8 cellular contexts compared by ENCODE assay signal in the genomic region with DNA sequence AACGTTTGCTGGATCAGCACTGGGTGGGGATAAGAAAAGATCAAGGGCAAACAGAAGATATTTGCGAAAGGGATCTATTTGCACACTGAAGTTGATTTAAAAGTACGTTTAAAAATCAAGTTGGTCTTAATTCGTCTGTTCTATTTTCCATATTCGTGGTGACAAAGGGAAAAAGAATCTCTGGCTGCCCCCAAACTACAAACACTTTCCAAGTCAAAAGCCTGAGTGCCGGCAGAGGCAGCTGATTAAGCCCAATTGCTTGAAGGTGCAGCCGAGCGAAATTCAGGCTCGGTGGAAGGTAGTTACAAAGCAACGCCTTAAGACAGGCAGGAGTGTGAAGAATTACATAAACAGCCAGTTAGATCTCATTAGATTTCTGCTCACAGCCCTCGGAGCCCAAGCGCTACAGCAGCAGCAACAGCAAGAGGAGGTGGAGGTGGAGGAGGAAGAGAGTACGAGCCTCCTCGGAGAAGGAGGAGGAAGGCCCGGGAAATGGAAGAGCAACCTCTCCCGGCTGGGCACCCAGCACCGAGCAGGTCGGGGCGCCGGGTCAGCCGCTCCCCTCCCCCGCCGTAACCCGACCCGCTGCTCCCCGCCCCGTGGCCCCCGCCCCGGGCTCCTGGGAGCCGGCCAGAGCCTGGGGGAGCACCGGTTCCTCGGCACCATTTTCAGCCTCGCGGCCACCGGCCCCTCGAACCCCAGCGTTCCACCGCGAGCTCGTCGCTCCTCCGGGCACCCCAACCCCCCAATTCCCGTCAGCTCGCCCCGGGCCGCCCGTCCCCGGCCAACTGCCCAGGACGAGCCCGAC. TPM values are rescaled to one million over a fixed set of nuclear protein-coding genes. Genes with fewer than 3 reads are reported as not detected.
DNase-seq lines count a peak whose midpoint lies in the region; ATAC-seq and TF ChIP-seq lines count a peak whose summit lies in the region.

No MANE protein-coding gene starts in this region.

- DNase-seq in NCI-H2107 treated with DMSO at 0.1 percent for 48 hours (lab: John Stamatoyannopoulos, UW; ENCODE audit: unreplicated experiment) (peak; percentile 25), NCI-H2107 (lab: John Stamatoyannopoulos, UW) (no peak), NCI-H526 (lab: John Stamatoyannopoulos, UW) (peak; percentile 60 to 64), endodermal cell (peak; percentile 88)
- peak; percentile 65 for DNase-seq in activated CD8-positive, alpha-beta T cell treated with anti-CD3 and anti-CD28 coated beads for 36 hours
- DNase-seq in stimulated activated CD8-positive, alpha-beta memory T cell treated with anti-CD3 and anti-CD28 coated beads, Interleukin-4, amount 100 ng/mL, for 24 hours (ENCODE audit: low read depth) = peak; percentile 19

- peak overlapping the region; percentile 88 for H3K4me3 Mint-ChIP-seq in activated CD8-positive, alpha-beta T cell treated with anti-CD3 and anti-CD28 coated beads for 36 hours
- peak overlapping the region; percentile 94 for H3K4me3 Mint-ChIP-seq in endodermal cell

- H3K36me3 ChIP-seq in endodermal cell (ENCODE audit: control insufficient read depth, insufficient read depth, low read length) (peaks cover 29% of the 10 kb centered on the region), mesodermal cell (ENCODE audit: control insufficient read depth, insufficient read depth, low read length) (peaks cover 20% of the 10 kb centered on the region)

- intact Hi-C loops in activated CD8-positive, alpha-beta T cell treated with anti-CD3 and anti-CD28 coated beads for 36 hours (cut with micrococcal nuclease) = loop anchor here (10.0 kb wide), 1 partner anchor 290 kb away; a partner anchor contains a TSS

- CTCF ChIA-PET in activated CD8-positive, alpha-beta T cell treated with anti-CD3 and anti-CD28 coated beads for 36 hours (lab: Charles Lee) = interaction anchor here (1.2 to 10.2 kb wide), 10 partner anchors 9 to 283 kb away, joined by 3 to 116 read pairs (median 8); no protein-coding TSS in a partner anchor

- H3K4me1 ChIP-seq in endodermal cell (ENCODE audit: control insufficient read depth, insufficient read depth, low read length) = no peaks in the 10 kb centered on the region
- H3K4me1 ChIP-seq in mesodermal cell (ENCODE audit: control insufficient read depth, insufficient read depth, low read length, poor library complexity, severe bottlenecking) = no peaks in the 10 kb centered on the region

- H3K27me3 Mint-ChIP-seq in activated CD8-positive, alpha-beta T cell treated with anti-CD3 and anti-CD28 coated beads for 36 hours = no peaks in the 10 kb centered on the region
- H3K27me3 Mint-ChIP-seq in endodermal cell (ENCODE audit: insufficient read depth) = no peaks in the 10 kb centered on the region

- 0% methylated on average over 18 to 50 of the region's 50 CpGs for WGBS in endodermal cell (ENCODE audit: insufficient coverage in 1 of 2, insufficient read length in 1 of 2), 2 experiments
- 0% methylated on average over 42 to 43 of the region's 50 CpGs for WGBS in mesodermal cell (ENCODE audit: insufficient coverage in 2 of 2), 2 experiments

- peak overlapping the region; percentile 87 for H3K27ac Mint-ChIP-seq in activated CD8-positive, alpha-beta T cell treated with anti-CD3 and anti-CD28 coated beads for 36 hours
- H3K27ac Mint-ChIP-seq in endodermal cell = peak overlapping the region; percentile 97

- peak overlapping the region; percentile 96 for H3K4me3 ChIP-seq in endodermal cell (ENCODE audit: low read length)
- H3K4me3 ChIP-seq in mesodermal cell (ENCODE audit: extremely low read depth, insufficient read depth, low read length, poor library complexity, severe bottlenecking) = peak overlapping the region; percentile 95

- peak overlapping the region; percentile 81 for H3K9ac ChIP-seq in endodermal cell (ENCODE audit: extremely low read depth, low read length, poor library complexity, severe bottlenecking)

- peaks cover 41% of the 10 kb centered on the region for H3K4me1 Mint-ChIP-seq in activated CD8-positive, alpha-beta T cell treated with anti-CD3 and anti-CD28 coated beads for 36 hours (ENCODE audit: low read depth)
- peaks cover 23% of the 10 kb centered on the region for H3K4me1 Mint-ChIP-seq in endodermal cell

- H3K27ac ChIP-seq in endodermal cell (ENCODE audit: low read depth, low read length) (peak overlapping the region; percentile 71), mesodermal cell (ENCODE audit: low read depth, low read length, severe bottlenecking) (peak overlapping the region; percentile 82)

- POLR2A ChIA-PET in activated CD8-positive, alpha-beta T cell treated with anti-CD3 and anti-CD28 coated beads for 36 hours (lab: Charles Lee) = interaction anchor here (0.5 to 6.2 kb wide), 30 partner anchors 9 to 323 kb away, joined by 3 to 135 read pairs (median 6); a partner anchor contains a TSS

- H3K9me3 Mint-ChIP-seq in activated CD8-positive, alpha-beta T cell treated with anti-CD3 and anti-CD28 coated beads for 36 hours = no peaks in the 10 kb centered on the region
- no peaks in the 10 kb centered on the region for H3K9me3 Mint-ChIP-seq in endodermal cell

- no peak for TF ChIP-seq CTCF in activated CD8-positive, alpha-beta T cell treated with anti-CD3 and anti-CD28 coated beads for 36 hours (IDR thresholded peaks at IDR 0.05)
- no peak for TF ChIP-seq CTCF in endodermal cell (conservative IDR thresholded peaks at IDR 0.05)

- no peaks in the 10 kb centered on the region for H3K9me3 ChIP-seq in endodermal cell (ENCODE audit: control insufficient read depth, low read length)
- H3K9me3 ChIP-seq in mesodermal cell (ENCODE audit: control insufficient read depth, low read length) = no peaks in the 10 kb centered on the region

- peak; percentile 14 for ATAC-seq in HG03039 (IDR thresholded peaks at IDR 0.05; ENCODE audit: unreplicated experiment)
- no peak for ATAC-seq in activated CD8-positive, alpha-beta T cell treated with anti-CD3 and anti-CD28 coated beads for 36 hours

- peaks cover 17% of the 10 kb centered on the region for H3K36me3 Mint-ChIP-seq in activated CD8-positive, alpha-beta T cell treated with anti-CD3 and anti-CD28 coated beads for 36 hours (ENCODE audit: low read depth)
- peaks cover 16% of the 10 kb centered on the region for H3K36me3 Mint-ChIP-seq in endodermal cell (ENCODE audit: low read depth)

- no peaks in the 10 kb centered on the region for H3K27me3 ChIP-seq in endodermal cell (ENCODE audit: control insufficient read depth, insufficient read depth, low read length, poor library complexity, severe bottlenecking)

RNA-seq across cellular contexts. Expression of a gene that starts 0.9 kb away (rescaled TPM):
- 10 to 100 TPM; 34.4 to 40.5 TPM for total RNA-seq in activated CD8-positive, alpha-beta T cell treated with anti-CD3 and anti-CD28 coated beads for 36 hours
- total RNA-seq in endodermal cell = 10 to 100 TPM; 35.5 to 36.3 TPM
- 45.3 TPM for polyA plus RNA-seq in endodermal cell (2013, experiment 1 of 2)
- 45.3 TPM for polyA plus RNA-seq in endodermal cell (2013, experiment 2 of 2)
- polyA plus RNA-seq in mesodermal cell (2013, experiment 1 of 2) = 28.3 TPM
- polyA plus RNA-seq in mesodermal cell (2013, experiment 2 of 2) = 25.3 TPM

RNA-seq across cellular contexts. Expression of a gene that starts 29.9 kb away (rescaled TPM):
- not detected for total RNA-seq in activated CD8-positive, alpha-beta T cell treated with anti-CD3 and anti-CD28 coated beads for 36 hours
- total RNA-seq in endodermal cell = under 1 TPM; 0.29 to 0.35 TPM
- 0.25 TPM for polyA plus RNA-seq in endodermal cell (2013, experiment 1 of 2)
- polyA plus RNA-seq in endodermal cell (2013, experiment 2 of 2) = 0.29 TPM
- polyA plus RNA-seq in mesodermal cell (2013, experiment 1 of 2) = not detected
- not detected for polyA plus RNA-seq in mesodermal cell (2013, experiment 2 of 2)
